ENCODE assay signal across 1 cellular context in genomic region chr7:115724400-115725056, GRCh38.
TF ChIP-seq lines count a peak whose summit lies in the region.

No MANE protein-coding gene starts in this region.

TF ChIP-seq in HEK293, 187 proteins besides CTCF, POLR2A, EP300 and RAD21 (continued from another document and continues in another):
- TF ChIP-seq ZNF555 (tag by site-specific recombination; conservative IDR thresholded peaks at IDR 0.05) (no peak), KLF1 (tag by site-specific recombination; IDR thresholded peaks at IDR 0.05) (no peak), MEIS1 (CRISPR knock-in tag; IDR thresholded peaks at IDR 0.05; ENCODE audit: borderline replicate concordance) (no peak), HOXC10 (CRISPR knock-in tag; IDR thresholded peaks at IDR 0.05) (no peak), ZNF24 (tag by site-specific recombination; IDR thresholded peaks at IDR 0.05) (no peak), PATZ1 (tag by site-specific recombination; IDR thresholded peaks at IDR 0.05) (peak; percentile 22; the same call in 1 of the 2 replicates), ZNF426 (tag by site-specific recombination; IDR thresholded peaks at IDR 0.05) (no peak), ZNF645 (tag by site-specific recombination; IDR thresholded peaks at IDR 0.05) (no peak), ZNF48 (tag by site-specific recombination; IDR thresholded peaks at IDR 0.05) (no peak), ZNF560 (tag by site-specific recombination; IDR thresholded peaks at IDR 0.05; ENCODE audit: borderline replicate concordance) (no peak), ZNF174 (tag by site-specific recombination; IDR thresholded peaks at IDR 0.05) (no peak), ZNF302 (tag by site-specific recombination; IDR thresholded peaks at IDR 0.05; ENCODE audit: low read depth) (no peak), SCRT1 (tag by site-specific recombination; IDR thresholded peaks at IDR 0.05; ENCODE audit: borderline replicate concordance) (no peak), ZNF791 (tag by site-specific recombination; IDR thresholded peaks at IDR 0.05) (no peak), ZNF366 (tag by site-specific recombination; conservative IDR thresholded peaks at IDR 0.05) (peak; percentile 87), ZNF664 (tag by site-specific recombination; IDR thresholded peaks at IDR 0.05) (peak; percentile 53), KLF7 (tag by site-specific recombination; IDR thresholded peaks at IDR 0.05; ENCODE audit: borderline replicate concordance) (no peak), ZNF248 (tag by site-specific recombination; IDR thresholded peaks at IDR 0.05) (no peak), ZNF629 (tag by site-specific recombination; IDR thresholded peaks at IDR 0.05) (no peak), ZNF175 (tag by site-specific recombination; IDR thresholded peaks at IDR 0.05) (no peak), ZBTB49 (tag by site-specific recombination; IDR thresholded peaks at IDR 0.05; ENCODE audit: low read depth) (no peak), ZNF26 (tag by site-specific recombination; IDR thresholded peaks at IDR 0.05) (no peak), ZNF280D (tag by site-specific recombination; IDR thresholded peaks at IDR 0.05) (no peak), ZNF514 (tag by site-specific recombination; IDR thresholded peaks at IDR 0.05) (no peak), ZNF433 (tag by site-specific recombination; IDR thresholded peaks at IDR 0.05; ENCODE audit: low read depth) (no peak), ZNF76 (tag by site-specific recombination; IDR thresholded peaks at IDR 0.05; ENCODE audit: borderline replicate concordance, low read depth) (no peak), ZNF571 (tag by site-specific recombination; IDR thresholded peaks at IDR 0.05) (no peak), KLF17 (tag by site-specific recombination; IDR thresholded peaks at IDR 0.05) (no peak), ZNF404 (tag by site-specific recombination; IDR thresholded peaks at IDR 0.05) (no peak), ZNF18 (tag by site-specific recombination; IDR thresholded peaks at IDR 0.05) (no peak), SP2 (tag by site-specific recombination; IDR thresholded peaks at IDR 0.05) (no peak), ZNF10 (tag by site-specific recombination; IDR thresholded peaks at IDR 0.05) (no peak), ZNF473 (tag by site-specific recombination; IDR thresholded peaks at IDR 0.05) (no peak), MZF1 (tag by site-specific recombination; IDR thresholded peaks at IDR 0.05; ENCODE audit: borderline replicate concordance) (no peak), ZSCAN4 (tag by site-specific recombination; IDR thresholded peaks at IDR 0.05) (no peak), ZBTB20 (tag by site-specific recombination; IDR thresholded peaks at IDR 0.05) (peak; percentile 60; the same call in 1 of the 2 replicates), ZNF280C (tag by site-specific recombination; IDR thresholded peaks at IDR 0.05) (no peak), GLI2 (tag by site-specific recombination; IDR thresholded peaks at IDR 0.05; ENCODE audit: borderline replicate concordance, low read depth) (0 out of 2 replicates have a peak, but pooled peaks have one; percentile 4), ZNF610 (tag by site-specific recombination; IDR thresholded peaks at IDR 0.05; ENCODE audit: borderline replicate concordance) (no peak), ZNF354C (tag by site-specific recombination; IDR thresholded peaks at IDR 0.05; ENCODE audit: borderline replicate concordance, low read depth) (no peak), ZSCAN18 (tag by site-specific recombination; IDR thresholded peaks at IDR 0.05) (peak; percentile 74; the same call in 1 of the 2 replicates), ZNF138 (tag by site-specific recombination; IDR thresholded peaks at IDR 0.05; ENCODE audit: borderline replicate concordance) (no peak)
